In the genomic region with DNA sequence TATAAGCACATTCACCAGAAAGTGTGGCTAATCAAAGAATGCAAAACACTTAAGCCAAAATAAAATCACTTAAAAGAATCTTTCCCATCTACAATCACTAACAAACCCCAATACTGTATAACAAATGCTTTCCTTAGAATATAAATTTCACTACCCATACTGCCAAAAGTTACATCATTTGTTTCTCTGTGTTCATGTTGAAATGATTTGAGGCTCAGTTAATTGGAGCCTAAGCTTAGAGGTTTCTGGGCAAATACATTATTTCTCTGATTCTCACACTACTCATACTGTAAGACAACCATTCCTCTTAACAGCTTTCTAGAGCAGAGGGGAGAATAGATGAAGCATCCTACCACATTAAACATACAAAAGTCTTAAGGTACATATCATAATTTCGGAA, we compare ENCODE assay signal across 12 cellular contexts. TPM values are rescaled to one million over a fixed set of nuclear protein-coding genes. Genes with fewer than 3 reads are reported as not detected.
DNase-seq lines count a peak whose midpoint lies in the region; ATAC-seq and TF ChIP-seq lines count a peak whose summit lies in the region.
"Had no signal": no experiment of that assay in that cellular context is flagged by ENCODE, and none has a peak within 500 bp of the region (broad histone marks: within the 10 kb centered on the region; RNA-seq: fewer than 3 reads in every experiment).

No MANE protein-coding gene starts in this region.

- TF ChIP-seq POLR2A in transverse colon (IDR thresholded peaks at IDR 0.05): no peak

- H3K9ac ChIP-seq in PC-3 (ENCODE audit: low read length): no peak overlapping the region
- no peak overlapping the region for H3K9ac ChIP-seq in fibroblast of lung (ENCODE audit: insufficient read depth, low read length)

- POLR2A ChIA-PET in PC-3 (lab: Charles Lee; ENCODE audit: unreplicated experiment): no interaction called here

- H3K9me2 ChIP-seq in PC-3 (replicated peaks; ENCODE audit: low read length): no peaks in the 10 kb centered on the region

- H3K4me1 ChIP-seq in left ventricle myocardium inferior: peaks cover 38% of the 10 kb centered on the region
- H3K4me1 ChIP-seq in heart right ventricle: peaks cover 0 to 33% (median 12%) of the 10 kb centered on the region in 9 donors
- H3K4me1 ChIP-seq in PC-3 (ENCODE audit: insufficient read depth, low read length): peaks cover 22% of the 10 kb centered on the region
- H3K4me1 ChIP-seq in fibroblast of lung (ENCODE audit: control insufficient read depth, extremely low read depth, insufficient read depth, low read length): no peaks in the 10 kb centered on the region
- H3K4me1 ChIP-seq in transverse colon: peaks cover 4 to 32% (median 15%) of the 10 kb centered on the region in 4 donors

- TF ChIP-seq CTCF in left ventricle myocardium inferior (IDR thresholded peaks at IDR 0.05; ENCODE audit: borderline replicate concordance): no peak
- TF ChIP-seq CTCF in heart right ventricle (IDR thresholded peaks at IDR 0.05): no peak
- no peak for TF ChIP-seq CTCF in PC-3 (conservative IDR thresholded peaks at IDR 0.05; ENCODE audit: low read depth, low read length)
- no peak for TF ChIP-seq CTCF in fibroblast of lung (conservative IDR thresholded peaks at IDR 0.05 in 1 of 2, IDR thresholded peaks at IDR 0.05 in 1 of 2; ENCODE audit: low read depth in 1 of 2, low read length in 2 of 2)
- TF ChIP-seq CTCF in transverse colon (IDR thresholded peaks at IDR 0.05): no peak

- no peak for TF ChIP-seq EP300 in transverse colon (IDR thresholded peaks at IDR 0.05; ENCODE audit: low read depth)

- intact Hi-C loops in left ventricle myocardium inferior (cut with micrococcal nuclease): no loop called here
- intact Hi-C loops in heart right ventricle (cut with DNase I): loop anchor here in 3 of 10 donors (5.0 to 10.0 kb wide), 4 partner anchors 55 to 153 kb away; a partner anchor contains a TSS
- intact Hi-C loops in PC-3 (cut with micrococcal nuclease): loop anchor here (2.0 to 5.0 kb wide), 3 partner anchors 53 to 149 kb away; no protein-coding TSS in a partner anchor
- intact Hi-C loops in transverse colon (cut with DNase I; ENCODE audit: low total_unique reads): loop anchor here (5.0 kb wide), 1 partner anchor 178 kb away; no protein-coding TSS in a partner anchor

- CTCF ChIA-PET in PC-3 (lab: Charles Lee): interaction anchor here (0.5 to 0.6 kb wide), 2 partner anchors 148 to 329 kb away, joined by 3 to 4 read pairs; a partner anchor contains a TSS

- H3K9me3 ChIP-seq in left ventricle myocardium inferior (replicated peaks) (no peaks in the 10 kb centered on the region), heart right ventricle (no peaks in the 10 kb centered on the region), PC-3 (ENCODE audit: low read length) (no peaks in the 10 kb centered on the region), fibroblast of lung (ENCODE audit: control insufficient read depth, insufficient read depth, low read depth, low read length) (no peaks in the 10 kb centered on the region), transverse colon (no peaks in the 10 kb centered on the region)
- H3K9me3 ChIP-seq: thoracic aorta had no signal

- H4K20me1 ChIP-seq in PC-3 (ENCODE audit: low read length) (no peaks in the 10 kb centered on the region; the same call in 1 of the 2 replicates), fibroblast of lung (ENCODE audit: control insufficient read depth, extremely low read depth, insufficient read depth, low read length) (no peaks in the 10 kb centered on the region)

- in situ Hi-C loops in transverse colon (cut with MboI; ENCODE audit: low pct_ligation_motif_present in 1 of 4, low pct_unique_long_range_greater_than_20kb in 1 of 4, low sequenced_read_pairs in 3 of 4): no loop called here

- H3F3A ChIP-seq in PC-3 (ENCODE audit: low read length, unreplicated experiment): no peaks in the 10 kb centered on the region

- H2AFZ ChIP-seq in PC-3 (ENCODE audit: low read length): no peak overlapping the region
- no peak overlapping the region for H2AFZ ChIP-seq in fibroblast of lung (ENCODE audit: low read length)

- H3K4me2 ChIP-seq in PC-3 (ENCODE audit: low read length): peak overlapping the region; percentile 92
- peak overlapping the region; percentile 37 for H3K4me2 ChIP-seq in fibroblast of lung (ENCODE audit: extremely low read depth, insufficient read depth, low read length)

- ATAC-seq in heart right ventricle (no peak), PC-3 (no peak), HG03469 (IDR thresholded peaks at IDR 0.05; ENCODE audit: unreplicated experiment) (no peak)
- ATAC-seq: left lobe of liver had no signal

- DNase-seq in left ventricle myocardium inferior: no peak
- no peak for DNase-seq in heart right ventricle
- no peak for DNase-seq in PC-3
- DNase-seq in fibroblast of lung (ENCODE audit: low read depth in 2 of 2): peak in 1 of 2 donors; percentile 21
- no peak for DNase-seq in transverse colon
- no peak for DNase-seq in DMS153 treated with DMSO at 0.1 percent for 48 hours (lab: John Stamatoyannopoulos, UW; ENCODE audit: unreplicated experiment)
- DNase-seq in germinal center (ENCODE audit: low spot score): no peak
- DNase-seq: cerebellar nuclear complex, NCI-H1436 treated with DMSO at 0.1 percent for 48 hours had no signal

- no peaks in the 10 kb centered on the region for H3K27me3 ChIP-seq in left ventricle myocardium inferior (ENCODE audit: low read depth)
- H3K27me3 ChIP-seq in heart right ventricle: no peaks in the 10 kb centered on the region
- no peaks in the 10 kb centered on the region for H3K27me3 ChIP-seq in PC-3 (ENCODE audit: low read length)
- no peaks in the 10 kb centered on the region for H3K27me3 ChIP-seq in fibroblast of lung (ENCODE audit: control insufficient read depth, insufficient read depth, low read length)
- H3K27me3 ChIP-seq in transverse colon: no peaks in the 10 kb centered on the region

- H3K4me3 ChIP-seq in left ventricle myocardium inferior (no peak overlapping the region), heart right ventricle (no peak overlapping the region), PC-3 (ENCODE audit: low read length) (peak overlapping the region; percentile 75), fibroblast of lung (replicated peaks in 1 of 4; ENCODE audit: control extremely low read depth in 1 of 4, insufficient read depth in 1 of 4, low read depth in 3 of 4, low read length in 4 of 4) (peak overlapping the region in 1 of 4 experiments; percentile 71), transverse colon (no peak overlapping the region)
- H3K4me3 ChIP-seq: thoracic aorta had no signal

- 92 to 94% methylated on average over 1 of the region's 1 CpG for WGBS in heart right ventricle, 2 donors
- WGBS in transverse colon (ENCODE audit: low coverage in 1 of 2), 2 donors: 67 to 90% methylated on average over 1 of the region's 1 CpG

- BruUV-seq in PC-3 (replicated peaks; lab: Mats Ljungman, UMichigan): no TSS peak

- H3K27ac ChIP-seq in left ventricle myocardium inferior (replicated peaks) (peak overlapping the region; percentile 86), heart right ventricle (peak overlapping the region in 2 of 10 donors; percentile 82 to 88), PC-3 (ENCODE audit: low read length) (no peak overlapping the region), fibroblast of lung (ENCODE audit: insufficient read depth, low read length) (no peak overlapping the region), transverse colon (peak overlapping the region; percentile 86 to 95 (median 92))
- H3K27ac ChIP-seq: thoracic aorta had no signal

- peaks cover 65% of the 10 kb centered on the region for H3K79me2 ChIP-seq in PC-3 (ENCODE audit: low read length)
- H3K79me2 ChIP-seq in fibroblast of lung (ENCODE audit: control insufficient read depth, insufficient read depth, low read length): peaks cover 23% of the 10 kb centered on the region

- H3K36me3 ChIP-seq in left ventricle myocardium inferior (no peaks in the 10 kb centered on the region), heart right ventricle (peaks cover 0 to 21% (median 0%) of the 10 kb centered on the region in 9 donors), PC-3 (ENCODE audit: low read depth, low read length) (peaks cover 17% of the 10 kb centered on the region; the same call in 1 of the 2 replicates), fibroblast of lung (ENCODE audit: control insufficient read depth, insufficient read depth, low read length) (no peaks in the 10 kb centered on the region), transverse colon (no peaks in the 10 kb centered on the region)
- H3K36me3 ChIP-seq: thoracic aorta had no signal

RNA-seq across cellular contexts. Expression of a gene that starts 2.1 kb away (rescaled TPM):
- total RNA-seq in left ventricle myocardium inferior (9.5 TPM), heart right ventricle (10 to 100 TPM in 9 of 10 donors, 1 to 10 TPM in 1; 9.1 to 15.8 (median 12.8) TPM), PC-3 (2014; rRNA removed) (31.0 and 46.4 TPM in 2 replicates), fibroblast of lung (36.7 and 46.1 TPM in 2 replicates), transverse colon (10 to 100 TPM in 2 of 4 donors, 1 to 10 TPM in 2; 7.5 to 20.5 (median 13.3) TPM)
- polyA plus RNA-seq in heart right ventricle (10 to 100 TPM in 1 of 2 donors, 1 to 10 TPM in 1; 8.4 to 10.0 TPM), fibroblast of lung (23.1 and 23.7 TPM in 2 replicates)
- 20.1 and 21.1 TPM in 2 replicates for polyA plus RNA-seq in fibroblast of lung (2012)
- 15.4 and 19.3 TPM in 2 replicates for polyA minus RNA-seq in fibroblast of lung (ENCODE audit: low replicate concordance)

Comparison
In these comparisons a context has a peak if more than half of its experiments do, and no peak if none do; other contexts are left out.
1. H3K27ac ChIP-seq: peak in left ventricle myocardium inferior (single experiment) and transverse colon (4 of 4); none in PC-3 (single experiment) and fibroblast of lung (single experiment).